In genomic region chr10:132159331-132160230, GRCh38 we compare ENCODE assay signal across 8 cellular contexts. TPM values are rescaled to one million over a fixed set of nuclear protein-coding genes. Genes with fewer than 3 reads are reported as not detected.
A peak's percentile ranks its signal among the peaks of the same experiment; 100 is the strongest.
DNase-seq lines count a peak whose midpoint lies in the region; ATAC-seq and TF ChIP-seq lines count a peak whose summit lies in the region.
"Not testable (repeated sequence)": the region's sequence is repeated elsewhere in the genome, so short reads cannot be mapped to it uniquely, and the experiment has no call there.

No MANE protein-coding gene starts in this region.

- H3K4me1 ChIP-seq in CD4-positive, alpha-beta memory T cell (ENCODE audit: insufficient read depth, low read length), result peaks cover 32% of the 10 kb centered on the region
- peaks cover 28% of the 10 kb centered on the region for H3K4me1 ChIP-seq in Loucy (ENCODE audit: insufficient read depth, low read length, poor library complexity, severe bottlenecking)

- POLR2A ChIA-PET in CD4-positive, alpha-beta memory T cell (lab: Charles Lee; ENCODE audit: partially characterized antibody); T-cell (lab: Charles Lee); activated CD4-positive, alpha-beta memory T cell treated with anti-CD3 and anti-CD28 coated beads, Interleukin-2, amount 10 ng/mL, durations not matched to agents 7 days and 5 days (lab: Charles Lee); naive thymus-derived CD8-positive, alpha-beta T cell (lab: Charles Lee): not testable (repeated sequence)

- H3K27ac ChIP-seq in CD4-positive, alpha-beta memory T cell (ENCODE audit: low read depth, low read length), result peak overlapping the region; percentile 97

- H4K20me1 ChIP-seq in Loucy (ENCODE audit: insufficient read depth, low read length, poor library complexity, severe bottlenecking), result not testable (repeated sequence)

- DNase-seq in CD4-positive, alpha-beta memory T cell, result peak; percentile 67 to 95 (median 75)
- peak in 31 of 34 experiments; percentile 23 to 82 (median 61) for DNase-seq in T-cell
- DNase-seq in activated CD4-positive, alpha-beta memory T cell treated with anti-CD3 and anti-CD28 coated beads, Interleukin-2, amount 10 ng/mL, durations not matched to agents 7 days and 5 days, result peak; percentile 62
- peak; percentile 63 for DNase-seq in activated naive CD4-positive, alpha-beta T cell treated with anti-CD3 and anti-CD28 coated beads, Interleukin-2, amount 10 ng/mL, durations not matched to agents 7 days and 5 days
- DNase-seq in effector CD8-positive, alpha-beta T cell (lab: John Stamatoyannopoulos, UW), result peak; percentile 23
- peak in 8 of 10 donors; percentile 23 to 87 (median 60) for DNase-seq in naive thymus-derived CD8-positive, alpha-beta T cell
- peak; percentile 59 to 78 (median 70) for DNase-seq in stimulated activated naive CD4-positive, alpha-beta T cell (lab: John Stamatoyannopoulos, UW)

- peak overlapping the region; percentile 94 to 100 (median 99) for H3K27ac Mint-ChIP-seq in CD4-positive, alpha-beta memory T cell
- H3K27ac Mint-ChIP-seq in T-cell, result peak overlapping the region in 1 of 2 donors; percentile 44
- peak overlapping the region; percentile 85 for H3K27ac Mint-ChIP-seq in activated CD4-positive, alpha-beta memory T cell treated with anti-CD3 and anti-CD28 coated beads, Interleukin-2, amount 10 ng/mL, durations not matched to agents 7 days and 5 days
- H3K27ac Mint-ChIP-seq in activated naive CD4-positive, alpha-beta T cell treated with anti-CD3 and anti-CD28 coated beads, Interleukin-2, amount 10 ng/mL, durations not matched to agents 7 days and 5 days, result peak overlapping the region; percentile 89
- H3K27ac Mint-ChIP-seq in naive thymus-derived CD8-positive, alpha-beta T cell, result peak overlapping the region; percentile 29 to 100 (median 92)

- H3K9ac ChIP-seq in Loucy (ENCODE audit: low read depth, low read length, poor library complexity, severe bottlenecking), result not testable (repeated sequence)

- not testable (repeated sequence) for H3K9me2 ChIP-seq in Loucy (replicated peaks; ENCODE audit: low read depth, low read length)

- peaks cover 19 to 49% (median 37%) of the 10 kb centered on the region in 4 donors for H3K4me1 Mint-ChIP-seq in CD4-positive, alpha-beta memory T cell
- H3K4me1 Mint-ChIP-seq in T-cell, result peaks cover 30 to 35% (median 34%) of the 10 kb centered on the region in 3 donors
- peaks cover 41% of the 10 kb centered on the region for H3K4me1 Mint-ChIP-seq in activated CD4-positive, alpha-beta memory T cell treated with anti-CD3 and anti-CD28 coated beads, Interleukin-2, amount 10 ng/mL, durations not matched to agents 7 days and 5 days
- peaks cover 37% of the 10 kb centered on the region for H3K4me1 Mint-ChIP-seq in activated naive CD4-positive, alpha-beta T cell treated with anti-CD3 and anti-CD28 coated beads, Interleukin-2, amount 10 ng/mL, durations not matched to agents 7 days and 5 days
- H3K4me1 Mint-ChIP-seq in naive thymus-derived CD8-positive, alpha-beta T cell, result peaks cover 13 to 37% (median 28%) of the 10 kb centered on the region in 4 donors

- H3K27me3 ChIP-seq in CD4-positive, alpha-beta memory T cell (ENCODE audit: insufficient read depth, low read length); Loucy (ENCODE audit: insufficient read depth, low read length, poor library complexity, severe bottlenecking): not testable (repeated sequence)

- H3F3A ChIP-seq in Loucy (ENCODE audit: low read depth), result not testable (repeated sequence)

- not testable (repeated sequence) for H3K36me3 Mint-ChIP-seq in CD4-positive, alpha-beta memory T cell; T-cell; activated CD4-positive, alpha-beta memory T cell treated with anti-CD3 and anti-CD28 coated beads, Interleukin-2, amount 10 ng/mL, durations not matched to agents 7 days and 5 days (ENCODE audit: low read depth); activated naive CD4-positive, alpha-beta T cell treated with anti-CD3 and anti-CD28 coated beads, Interleukin-2, amount 10 ng/mL, durations not matched to agents 7 days and 5 days; naive thymus-derived CD8-positive, alpha-beta T cell

- H3K79me2 ChIP-seq in Loucy (ENCODE audit: insufficient read depth, low read length), result not testable (repeated sequence)

- H3K36me3 ChIP-seq in CD4-positive, alpha-beta memory T cell (ENCODE audit: insufficient read depth, low read length); Loucy (ENCODE audit: insufficient read depth, low read length): not testable (repeated sequence)

- TF ChIP-seq CTCF in Loucy (conservative IDR thresholded peaks at IDR 0.05; ENCODE audit: low read length), result not testable (repeated sequence)

- not testable (repeated sequence) for H3K27me3 Mint-ChIP-seq in CD4-positive, alpha-beta memory T cell; T-cell; activated CD4-positive, alpha-beta memory T cell treated with anti-CD3 and anti-CD28 coated beads, Interleukin-2, amount 10 ng/mL, durations not matched to agents 7 days and 5 days; activated naive CD4-positive, alpha-beta T cell treated with anti-CD3 and anti-CD28 coated beads, Interleukin-2, amount 10 ng/mL, durations not matched to agents 7 days and 5 days; naive thymus-derived CD8-positive, alpha-beta T cell

- H3K4me2 ChIP-seq in Loucy (ENCODE audit: low read depth, low read length, poor library complexity, severe bottlenecking), result peak overlapping the region; percentile 52

- peak overlapping the region in 1 of 2 donors; percentile 4 for H3K4me3 ChIP-seq in CD4-positive, alpha-beta memory T cell (ENCODE audit: low read length in 2 of 2)
- H3K4me3 ChIP-seq in Loucy (ENCODE audit: low read length, poor library complexity, severe bottlenecking), result not testable (repeated sequence)

- H3K9me3 Mint-ChIP-seq in CD4-positive, alpha-beta memory T cell; T-cell; activated CD4-positive, alpha-beta memory T cell treated with anti-CD3 and anti-CD28 coated beads, Interleukin-2, amount 10 ng/mL, durations not matched to agents 7 days and 5 days; activated naive CD4-positive, alpha-beta T cell treated with anti-CD3 and anti-CD28 coated beads, Interleukin-2, amount 10 ng/mL, durations not matched to agents 7 days and 5 days: not testable (repeated sequence)
- H3K9me3 Mint-ChIP-seq in naive thymus-derived CD8-positive, alpha-beta T cell, result peaks cover 0 to 30% (median 0%) of the 10 kb centered on the region in 9 donors

- CTCF ChIA-PET in CD4-positive, alpha-beta memory T cell (lab: Charles Lee; ENCODE audit: partially characterized antibody); T-cell (lab: Charles Lee); activated CD4-positive, alpha-beta memory T cell treated with anti-CD3 and anti-CD28 coated beads, Interleukin-2, amount 10 ng/mL, durations not matched to agents 7 days and 5 days (lab: Charles Lee); activated naive CD4-positive, alpha-beta T cell treated with anti-CD3 and anti-CD28 coated beads, Interleukin-2, amount 10 ng/mL, durations not matched to agents 7 days and 5 days (lab: Charles Lee): not testable (repeated sequence)

- H3K4me3 Mint-ChIP-seq in CD4-positive, alpha-beta memory T cell, result peak overlapping the region; percentile 31 to 79 (median 72)
- H3K4me3 Mint-ChIP-seq in T-cell, result peak overlapping the region in 1 of 3 donors; percentile 56
- peak overlapping the region; percentile 58 for H3K4me3 Mint-ChIP-seq in activated CD4-positive, alpha-beta memory T cell treated with anti-CD3 and anti-CD28 coated beads, Interleukin-2, amount 10 ng/mL, durations not matched to agents 7 days and 5 days
- not testable (repeated sequence) for H3K4me3 Mint-ChIP-seq in activated naive CD4-positive, alpha-beta T cell treated with anti-CD3 and anti-CD28 coated beads, Interleukin-2, amount 10 ng/mL, durations not matched to agents 7 days and 5 days
- H3K4me3 Mint-ChIP-seq in naive thymus-derived CD8-positive, alpha-beta T cell, result peak overlapping the region in 6 of 10 donors; percentile 47 to 77 (median 58)

- ATAC-seq in T-cell (replicated peaks in 1 of 4), result peak in 3 of 4 experiments; percentile 31 to 53 (median 36)
- ATAC-seq in naive thymus-derived CD8-positive, alpha-beta T cell, result peak in 1 of 2 donors; percentile 50

- intact Hi-C loops in CD4-positive, alpha-beta memory T cell (cut with micrococcal nuclease), result loop anchor here (2.0 to 5.0 kb wide), 3 partner anchors 148 to 377 kb away; partner anchors contain the start of genes INPP5A and STK32C

- H3K9me3 ChIP-seq in CD4-positive, alpha-beta memory T cell (ENCODE audit: control insufficient read depth in 1 of 2, low read length in 2 of 2); Loucy (ENCODE audit: insufficient read depth, low read depth, low read length): not testable (repeated sequence)

- not testable (repeated sequence) for H2AFZ ChIP-seq in Loucy (ENCODE audit: low read length)

RNA-seq across cellular contexts. Expression of gene DPYSL4, which starts 27.2 kb away (rescaled TPM):
- 1 to 10 TPM in 1 of 2 experiments, under 1 TPM in 1; 0.58 to 1.8 TPM for total RNA-seq in CD4-positive, alpha-beta memory T cell
- polyA plus RNA-seq in CD4-positive, alpha-beta memory T cell, result under 1 TPM; 0.21 to 0.24 TPM
- 1 to 10 TPM in 4 of 5 donors, under 1 TPM in 1; 0.66 to 3.9 (median 3.2) TPM for total RNA-seq in T-cell
- total RNA-seq in activated CD4-positive, alpha-beta memory T cell treated with anti-CD3 and anti-CD28 coated beads, Interleukin-2, amount 10 ng/mL, durations not matched to agents 7 days and 5 days, result 1 to 10 TPM; 5.4 to 6.7 TPM
- total RNA-seq in naive thymus-derived CD8-positive, alpha-beta T cell, result 1 to 10 TPM; 1.2 to 1.3 TPM
- polyA plus RNA-seq in naive thymus-derived CD8-positive, alpha-beta T cell, result 10 to 100 TPM in 1 of 3 donors, under 1 TPM in 1, not detected in 1; 0.31 to 11.2 TPM

Comparison
In these comparisons a context has a peak if more than half of its experiments do, and no peak if none do; other contexts are left out.
1. DNase-seq: peak in every context shown above with its lines; median percentile 75 in CD4-positive, alpha-beta memory T cell; 70 in stimulated activated naive CD4-positive, alpha-beta T cell; 63 in activated naive CD4-positive, alpha-beta T cell treated with anti-CD3 and anti-CD28 coated beads, Interleukin-2, amount 10 ng/mL, durations not matched to agents 7 days and 5 days; 62 in activated CD4-positive, alpha-beta memory T cell treated with anti-CD3 and anti-CD28 coated beads, Interleukin-2, amount 10 ng/mL, durations not matched to agents 7 days and 5 days; 61 in T-cell; 60 in naive thymus-derived CD8-positive, alpha-beta T cell; 23 in effector CD8-positive, alpha-beta T cell.